ENCODE assay signal across 1 cellular context in genomic region chr16:1780677-1781072, GRCh38.
TF ChIP-seq lines count a peak whose summit lies in the region.

No MANE protein-coding gene starts in this region.

TF ChIP-seq in HCT116, 20 proteins besides CTCF, POLR2A, EP300 and RAD21:
- no peak for TF ChIP-seq TCF7L2 (IDR thresholded peaks at IDR 0.05; ENCODE audit: borderline replicate concordance, extremely low read depth, insufficient read depth, insufficient read length)
- TF ChIP-seq MAX (IDR thresholded peaks at IDR 0.05) = 0 out of 2 replicates have a peak, but pooled peaks have one; percentile 14
